Comparison of ENCODE assay signal across 8 cellular contexts in the genomic region with DNA sequence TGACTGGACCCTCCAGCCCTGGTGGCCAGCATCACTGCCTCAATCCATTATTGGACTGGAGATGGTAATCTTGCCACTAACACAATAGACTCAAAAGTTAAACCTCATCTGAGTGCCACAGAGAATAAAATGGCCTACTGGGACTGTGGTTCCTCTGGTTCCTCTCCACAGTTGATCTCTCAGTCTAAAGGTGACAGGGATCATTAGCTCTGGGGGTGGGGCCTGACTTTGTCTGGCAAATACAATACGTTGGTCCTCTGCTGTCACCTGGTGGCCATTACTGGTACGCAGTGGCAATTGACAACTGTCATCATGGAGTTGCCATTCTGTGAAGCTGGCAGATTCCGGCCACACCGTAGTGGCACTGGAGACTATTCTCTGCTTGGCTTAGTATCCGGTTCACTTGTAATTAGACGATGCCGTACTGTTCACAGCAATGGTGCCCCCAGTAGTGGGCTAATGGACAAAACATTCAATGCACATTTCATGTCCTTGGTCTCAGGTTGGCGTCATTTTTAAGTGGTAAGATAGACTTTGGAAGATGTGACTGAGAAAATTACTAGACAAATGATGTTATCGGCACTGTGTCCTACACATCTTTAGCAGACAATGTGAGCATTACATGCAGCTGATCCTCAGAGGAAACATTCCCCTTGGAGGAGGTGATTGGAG. TPM values are rescaled to one million over a fixed set of nuclear protein-coding genes. Genes with fewer than 3 reads are reported as not detected.
DNase-seq lines count a peak whose midpoint lies in the region; ATAC-seq and TF ChIP-seq lines count a peak whose summit lies in the region.

No MANE protein-coding gene starts in this region.

- no peaks in the 10 kb centered on the region for H3K9me3 ChIP-seq in RWPE2 (ENCODE audit: severe bottlenecking)
- H3K9me3 ChIP-seq in gastroesophageal sphincter = no peaks in the 10 kb centered on the region
- no peaks in the 10 kb centered on the region for H3K9me3 ChIP-seq in parathyroid adenoma (ENCODE audit: control insufficient read depth, low read length)

- H3K27me3 ChIP-seq in GM06990 (replicated peaks; ENCODE audit: control insufficient read depth, insufficient read depth, low read length) (no peaks in the 10 kb centered on the region), H7 (ENCODE audit: control insufficient read depth, insufficient read depth, low read length) (no peaks in the 10 kb centered on the region), RWPE2 (ENCODE audit: insufficient read depth, poor library complexity, severe bottlenecking) (no peaks in the 10 kb centered on the region), gastroesophageal sphincter (no peaks in the 10 kb centered on the region), parathyroid adenoma (ENCODE audit: control insufficient read depth, insufficient read depth, low read length) (no peaks in the 10 kb centered on the region)

- no peak overlapping the region for H3K4me2 ChIP-seq in parathyroid adenoma (ENCODE audit: low read length)

- no peak overlapping the region for H2AFZ ChIP-seq in parathyroid adenoma

- TF ChIP-seq POLR2A in gastroesophageal sphincter (IDR thresholded peaks at IDR 0.05) = no peak

- H3K27ac ChIP-seq in RWPE2 (ENCODE audit: poor library complexity, severe bottlenecking) = no peak overlapping the region
- H3K27ac ChIP-seq in gastroesophageal sphincter = no peak overlapping the region
- no peak overlapping the region for H3K27ac ChIP-seq in parathyroid adenoma

- H3K4me3 ChIP-seq in GM06990 (replicated peaks; ENCODE audit: low read depth, low read length) (no peak overlapping the region), H7 (ENCODE audit: insufficient read depth, low read depth, low read length) (no peak overlapping the region), RWPE2 (ENCODE audit: severe bottlenecking) (no peak overlapping the region), gastroesophageal sphincter (no peak overlapping the region), parathyroid adenoma (ENCODE audit: low read depth, low read length) (no peak overlapping the region)

- H3K36me3 ChIP-seq in GM06990 (ENCODE audit: control insufficient read depth, insufficient read depth, low read length) (no peaks in the 10 kb centered on the region), H7 (replicated peaks; ENCODE audit: control insufficient read depth, insufficient read depth, low read length) (no peaks in the 10 kb centered on the region), RWPE2 (ENCODE audit: low read depth) (no peaks in the 10 kb centered on the region), gastroesophageal sphincter (no peaks in the 10 kb centered on the region), parathyroid adenoma (ENCODE audit: control insufficient read depth, insufficient read depth, low read length) (no peaks in the 10 kb centered on the region)

- DNase-seq in GM06990 (ENCODE audit: extremely low read depth, insufficient read length) (peak; percentile 27), H7 (peak; percentile 81), RWPE2 (ENCODE audit: low spot score) (peak; percentile 76), ureter (ENCODE audit: low spot score) (peak; percentile 78)
- DNase-seq in activated T-helper 9 cell treated with anti-CD3 and anti-CD28 coated beads, Interleukin-2, amount 50 U/mL, for 16 hours (ENCODE audit: low read depth) = peak; percentile 51

- H3K4me1 ChIP-seq in RWPE2 (ENCODE audit: insufficient read depth, poor library complexity, severe bottlenecking) (no peaks in the 10 kb centered on the region), gastroesophageal sphincter (no peaks in the 10 kb centered on the region), parathyroid adenoma (no peaks in the 10 kb centered on the region)

- ATAC-seq in RWPE2 (ENCODE audit: low read depth) = peak; percentile 90
- ATAC-seq in gastroesophageal sphincter = peak; percentile 55

- no peaks in the 10 kb centered on the region for H3K79me2 ChIP-seq in parathyroid adenoma

- TF ChIP-seq EP300 in gastroesophageal sphincter (IDR thresholded peaks at IDR 0.05) = no peak

- H3K9ac ChIP-seq in parathyroid adenoma = no peak overlapping the region

- whole genome bisulfite sequencing in gastroesophageal sphincter (ENCODE audit: low coverage in 1 of 2), 2 donors = 62 to 80% methylated on average over 1 to 9 of the region's 9 CpGs

- TF ChIP-seq CTCF in GM06990 (IDR thresholded peaks at IDR 0.05; ENCODE audit: insufficient read depth, low read length, poor library complexity, severe bottlenecking) (peak; percentile 89), LNCAP (IDR thresholded peaks at IDR 0.05) (peak; percentile 93), RWPE2 (IDR thresholded peaks at IDR 0.05; ENCODE audit: poor library complexity, severe bottlenecking) (peak; percentile 98), gastroesophageal sphincter (IDR thresholded peaks at IDR 0.05) (peak; percentile 83 to 93 (median 88)), parathyroid adenoma (IDR thresholded peaks at IDR 0.05) (peak; percentile 65)

RNA-seq across cellular contexts. Expression of a gene that starts 6.7 kb away (rescaled TPM):
- total RNA-seq in H7 (2014; rRNA removed; shearing (Covaris generic)) = not detected in 2 replicates
- total RNA-seq in gastroesophageal sphincter = 1 to 10 TPM in 3 of 4 donors, under 1 TPM in 1; 0.62 to 5.2 (median 2.2) TPM
- not detected for total RNA-seq in ureter

RNA-seq across cellular contexts. Expression of a gene that starts 17.8 kb away (rescaled TPM):
- not detected in 2 replicates for total RNA-seq in H7 (2014; rRNA removed; shearing (Covaris generic))
- total RNA-seq in gastroesophageal sphincter (10 to 100 TPM in 1 of 4 donors, 1 to 10 TPM in 1, under 1 TPM in 2; 0.27 to 19.2 (median 0.97) TPM), ureter (not detected)

Comparison
In these comparisons a context has a peak if more than half of its experiments do, and no peak if none do; other contexts are left out.
1. DNase-seq: peak in every context shown above with its lines; median percentile 81 in H7; 78 in ureter; 76 in RWPE2; 51 in activated T-helper 9 cell treated with anti-CD3 and anti-CD28 coated beads, Interleukin-2, amount 50 U/mL, for 16 hours; 27 in GM06990.